9 cellular contexts compared by ENCODE assay signal in genomic region chr3:39414421-39414907, GRCh38. TPM values are rescaled to one million over a fixed set of nuclear protein-coding genes. Genes with fewer than 3 reads are reported as not detected.
A peak's percentile ranks its signal among the peaks of the same experiment; 100 is the strongest.
DNase-seq lines count a peak whose midpoint lies in the region; ATAC-seq and TF ChIP-seq lines count a peak whose summit lies in the region.
"Had no signal": no experiment of that assay in that cellular context is flagged by ENCODE, and none has a peak within 500 bp of the region (broad histone marks: within the 10 kb centered on the region; RNA-seq: fewer than 3 reads in every experiment).

No MANE protein-coding gene starts in this region.

- peak; percentile 18 for ATAC-seq in activated naive CD8-positive, alpha-beta T cell treated with anti-CD3 and anti-CD28 coated beads, Interleukin-2, amount 50 U/mL, for 24 hours
- no peak for ATAC-seq in omental fat pad (ENCODE audit: low FRiP score)

- peak overlapping the region; percentile 21 for H3K4me3 Mint-ChIP-seq in activated naive CD8-positive, alpha-beta T cell treated with anti-CD3 and anti-CD28 coated beads, Interleukin-2, amount 50 U/mL, for 24 hours
- peak overlapping the region; percentile 25 for H3K4me3 Mint-ChIP-seq in neural crest cell

- H3K4me1 Mint-ChIP-seq in activated naive CD8-positive, alpha-beta T cell treated with anti-CD3 and anti-CD28 coated beads, Interleukin-2, amount 50 U/mL, for 24 hours: peaks cover 33% of the 10 kb centered on the region
- peaks cover 23% of the 10 kb centered on the region for H3K4me1 Mint-ChIP-seq in neural crest cell

- peak overlapping the region; percentile 75 for H3K27ac Mint-ChIP-seq in activated naive CD8-positive, alpha-beta T cell treated with anti-CD3 and anti-CD28 coated beads, Interleukin-2, amount 50 U/mL, for 24 hours
- no peak overlapping the region for H3K27ac Mint-ChIP-seq in neural crest cell (ENCODE audit: unreplicated experiment)

- no peak for TF ChIP-seq CTCF in neural crest cell (conservative IDR thresholded peaks at IDR 0.05)
- no peak for TF ChIP-seq CTCF in omental fat pad (IDR thresholded peaks at IDR 0.05)

- no peaks in the 10 kb centered on the region for H3K27me3 Mint-ChIP-seq in activated naive CD8-positive, alpha-beta T cell treated with anti-CD3 and anti-CD28 coated beads, Interleukin-2, amount 50 U/mL, for 24 hours
- H3K27me3 Mint-ChIP-seq in neural crest cell (ENCODE audit: low read depth): no peaks in the 10 kb centered on the region

- in situ Hi-C loops in KBM-7 (cut with MboI; ENCODE audit: low pct_unique_long_range_greater_than_20kb, low sequenced_read_pairs): no loop called here

- DNase-seq in NCI-H2029 (lab: John Stamatoyannopoulos, UW): peak; percentile 10
- DNase-seq in NCI-H2029 treated with DMSO at 0.1 percent for 48 hours (lab: John Stamatoyannopoulos, UW): no peak
- DNase-seq in KBM-7: peak; percentile 39
- peak; percentile 34 for DNase-seq in activated naive CD8-positive, alpha-beta T cell treated with anti-CD3 and anti-CD28 coated beads, Interleukin-2, amount 50 U/mL, for 24 hours
- no peak for DNase-seq in neural crest cell (ENCODE audit: low read depth, low spot score)
- DNase-seq in NCI-H1048 (lab: John Stamatoyannopoulos, UW): no peak
- DNase-seq in omental fat pad (ENCODE audit: low spot score): no peak
- DNase-seq in NCI-H226: no peak

- no peaks in the 10 kb centered on the region for H3K9me3 Mint-ChIP-seq in activated naive CD8-positive, alpha-beta T cell treated with anti-CD3 and anti-CD28 coated beads, Interleukin-2, amount 50 U/mL, for 24 hours
- no peaks in the 10 kb centered on the region for H3K9me3 Mint-ChIP-seq in neural crest cell

- H3K36me3 Mint-ChIP-seq in activated naive CD8-positive, alpha-beta T cell treated with anti-CD3 and anti-CD28 coated beads, Interleukin-2, amount 50 U/mL, for 24 hours (ENCODE audit: low read depth): peaks cover 55% of the 10 kb centered on the region
- peaks cover 38% of the 10 kb centered on the region for H3K36me3 Mint-ChIP-seq in neural crest cell (ENCODE audit: low read depth)

RNA-seq across cellular contexts. Expression of gene RPSA, which starts 7.9 kb away (rescaled TPM):
- total RNA-seq in neural crest cell (1,595 and 1,633 TPM in 2 replicates), omental fat pad (1,000 to 10,000 TPM in 2 of 4 donors, 100 to 1,000 TPM in 2; 890 to 1,192 (median 1,008) TPM)

RNA-seq across cellular contexts. Expression of gene SLC25A38, which starts 31.3 kb away (rescaled TPM):
- total RNA-seq in neural crest cell (26.6 and 28.4 TPM in 2 replicates), omental fat pad (10 to 100 TPM; 18.8 to 25.7 (median 22.8) TPM)

RNA-seq across cellular contexts. Expression of gene MOBP, which starts 53.0 kb away (rescaled TPM):
- total RNA-seq in neural crest cell: not detected in 2 replicates
- total RNA-seq in omental fat pad: under 1 TPM in 1 of 4 donors, not detected in 3; 0.09 TPM
- total RNA-seq: SK-MEL-5 had no signal

Comparison
In these comparisons a context has a peak if more than half of its experiments do, and no peak if none do; other contexts are left out.
1. DNase-seq: peak in NCI-H2029 (single experiment), KBM-7 (single experiment) and activated naive CD8-positive, alpha-beta T cell treated with anti-CD3 and anti-CD28 coated beads, Interleukin-2, amount 50 U/mL, for 24 hours (single experiment); none in NCI-H2029 treated with DMSO at 0.1 percent for 48 hours (single experiment), neural crest cell (single experiment), NCI-H1048 (single experiment), omental fat pad (single experiment) and NCI-H226 (single experiment).